Comparison of ENCODE assay signal across 10 cellular contexts in the genomic region with DNA sequence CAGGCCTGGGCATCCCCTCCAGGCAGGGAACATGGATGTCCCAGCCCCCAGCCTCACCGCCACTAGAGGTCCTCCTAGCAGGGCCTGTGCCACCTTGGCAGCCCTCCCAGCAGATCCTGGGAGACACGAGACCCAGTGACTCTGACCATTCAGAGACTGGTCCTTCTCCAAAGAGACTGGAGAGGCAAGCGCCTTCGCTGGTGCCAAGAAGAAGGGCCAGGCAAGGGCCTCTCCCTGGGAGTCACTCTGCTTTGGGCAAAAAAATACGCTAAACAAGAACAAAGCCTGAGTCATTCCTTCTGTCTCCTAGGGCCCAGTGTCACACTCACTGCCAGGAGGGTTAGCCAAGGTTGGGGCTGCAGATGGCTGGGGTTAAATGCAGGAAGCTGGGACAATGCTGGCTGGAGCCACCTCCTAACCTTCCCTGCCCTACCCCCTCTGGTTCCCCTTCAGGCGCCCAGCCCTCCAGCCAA. TPM values are rescaled to one million over a fixed set of nuclear protein-coding genes. Genes with fewer than 3 reads are reported as not detected.
DNase-seq lines count a peak whose midpoint lies in the region; ATAC-seq and TF ChIP-seq lines count a peak whose summit lies in the region.
"Had no signal": no experiment of that assay in that cellular context is flagged by ENCODE, and none has a peak within 500 bp of the region (broad histone marks: within the 10 kb centered on the region; RNA-seq: fewer than 3 reads in every experiment).

No MANE protein-coding gene starts in this region.

- no peaks in the 10 kb centered on the region for H3K9me3 ChIP-seq in gastroesophageal sphincter

- H3K4me1 Mint-ChIP-seq in stimulated activated effector memory CD8-positive, alpha-beta T cell treated with anti-CD3 and anti-CD28 coated beads, Interleukin-12 subunit alpha, Interleukin-12 subunit beta, amount 100 ng/mL, for 72 hours, result no peaks in the 10 kb centered on the region

- ATAC-seq in gastroesophageal sphincter, result peak; percentile 72
- ATAC-seq in stimulated activated effector memory CD8-positive, alpha-beta T cell treated with anti-CD3 and anti-CD28 coated beads, Interleukin-12 subunit alpha, Interleukin-12 subunit beta, amount 100 ng/mL, for 72 hours, result peak; percentile 35
- ATAC-seq in HG03045 (IDR thresholded peaks at IDR 0.05; ENCODE audit: unreplicated experiment), result no peak

- no peak overlapping the region for H3K27ac Mint-ChIP-seq in stimulated activated effector memory CD8-positive, alpha-beta T cell treated with anti-CD3 and anti-CD28 coated beads, Interleukin-12 subunit alpha, Interleukin-12 subunit beta, amount 100 ng/mL, for 72 hours

- no peak overlapping the region for H3K4me3 ChIP-seq in gastroesophageal sphincter

- H3K4me1 ChIP-seq in gastroesophageal sphincter, result peaks cover 0 to 4% (median 0%) of the 10 kb centered on the region in 3 donors

- H3K4me3 Mint-ChIP-seq in stimulated activated effector memory CD8-positive, alpha-beta T cell treated with anti-CD3 and anti-CD28 coated beads, Interleukin-12 subunit alpha, Interleukin-12 subunit beta, amount 100 ng/mL, for 72 hours, result no peak overlapping the region

- TF ChIP-seq POLR2A in gastroesophageal sphincter (IDR thresholded peaks at IDR 0.05), result no peak

- no peak overlapping the region for H3K27ac ChIP-seq in gastroesophageal sphincter
- H3K27ac ChIP-seq: epithelial cell of prostate had no signal

- H3K9me3 Mint-ChIP-seq in stimulated activated effector memory CD8-positive, alpha-beta T cell treated with anti-CD3 and anti-CD28 coated beads, Interleukin-12 subunit alpha, Interleukin-12 subunit beta, amount 100 ng/mL, for 72 hours, result no peaks in the 10 kb centered on the region

- no peak for TF ChIP-seq EP300 in gastroesophageal sphincter (IDR thresholded peaks at IDR 0.05)

- no peaks in the 10 kb centered on the region for H3K27me3 ChIP-seq in gastroesophageal sphincter

- TF ChIP-seq CTCF in gastroesophageal sphincter (IDR thresholded peaks at IDR 0.05), result no peak

- no peaks in the 10 kb centered on the region for H3K36me3 ChIP-seq in gastroesophageal sphincter

- DNase-seq in DMS53 (lab: John Stamatoyannopoulos, UW) (peak; percentile 56), DMS53 treated with DMSO at 0.1 percent for 48 hours (lab: John Stamatoyannopoulos, UW; ENCODE audit: unreplicated experiment) (no peak), RPMI8226 (peak; percentile 16), NCI-H2227 treated with DMSO at 0.1 percent for 48 hours (lab: John Stamatoyannopoulos, UW) (no peak), epidermal melanocyte (ENCODE audit: insufficient read length, low spot score) (no peak)
- DNase-seq in stimulated activated effector memory CD8-positive, alpha-beta T cell treated with anti-CD3 and anti-CD28 coated beads, Interleukin-12 subunit alpha, Interleukin-12 subunit beta, amount 100 ng/mL, for 72 hours (ENCODE audit: low spot score in 2 of 2), result peak in 1 of 2 donors; percentile 45
- DNase-seq: Kasumi-1 had no signal

- WGBS in gastroesophageal sphincter (ENCODE audit: low coverage in 1 of 2), 2 donors, result no CpG with 5 or more reads among the region's 6 CpGs

- peaks cover 5% of the 10 kb centered on the region for H3K36me3 Mint-ChIP-seq in stimulated activated effector memory CD8-positive, alpha-beta T cell treated with anti-CD3 and anti-CD28 coated beads, Interleukin-12 subunit alpha, Interleukin-12 subunit beta, amount 100 ng/mL, for 72 hours

RNA-seq across cellular contexts. Expression of a gene that starts 35.3 kb away (rescaled TPM):
- not detected for total RNA-seq in gastroesophageal sphincter

Comparison
In these comparisons a context has a peak if more than half of its experiments do, and no peak if none do; other contexts are left out.
1. DNase-seq: peak in DMS53 (single experiment) and RPMI8226 (single experiment); none in DMS53 treated with DMSO at 0.1 percent for 48 hours (single experiment), NCI-H2227 treated with DMSO at 0.1 percent for 48 hours (single experiment) and epidermal melanocyte (single experiment).